In genomic region chr4:22616516-22616915, GRCh38 we compare ENCODE assay signal across 29 cellular contexts.
"Had no signal": no experiment of that assay in that cellular context is flagged by ENCODE, and none has a peak within 500 bp of the region (broad histone marks: within the 10 kb centered on the region; RNA-seq: fewer than 3 reads in every experiment).

No MANE protein-coding gene starts in this region.

- H3K27ac ChIP-seq: ascending aorta, cardiac muscle cell, VCaP had no signal

- H3K27me3 ChIP-seq: ascending aorta, cardiac muscle cell had no signal

- DNase-seq: activated B cell treated with CpG ODN at 0.5 μM for 24 hours; activated CD4-positive, alpha-beta memory T cell treated with anti-CD3 and anti-CD28 coated beads for 36 hours; activated CD4-positive, alpha-beta T cell treated with anti-CD3 and anti-CD28 coated beads for 4 hours; activated CD4-positive, alpha-beta T cell treated with anti-CD3 and anti-CD28 coated beads, Interleukin-2, amount 10 ng/mL, durations not matched to agents 24 days and 14 days; activated CD4-positive, alpha-beta T cell treated with anti-CD3 and anti-CD28 coated beads, Interleukin-2, amount 50 U/mL, for 1 hour; activated CD4-positive, alpha-beta T cell treated with anti-CD3 and anti-CD28 coated beads, Interleukin-2, amount 50 U/mL, for 4 hours; activated CD4-positive, CD25-positive, alpha-beta regulatory T cell treated with anti-CD3 and anti-CD28 coated beads, Interleukin-2, amount 50 U/mL, for 72 hours; activated CD8-positive, alpha-beta memory T cell treated with anti-CD3 and anti-CD28 coated beads, Interleukin-2, amount 50 U/mL, for 4 hours; activated CD8-positive, alpha-beta T cell treated with anti-CD3 and anti-CD28 coated beads for 36 hours; activated effector memory CD4-positive, alpha-beta T cell treated with anti-CD3 and anti-CD28 coated beads, Interleukin-2, amount 50 U/mL, for 16 hours; activated naive CD4-positive, alpha-beta T cell treated with anti-CD3 and anti-CD28 coated beads, Interleukin-2, amount 10 ng/mL, durations not matched to agents 7 days and 5 days; activated naive CD4-positive, alpha-beta T cell treated with Interleukin-2 at 50 U/mL for 16 hours; activated naive CD8-positive, alpha-beta T cell treated with anti-CD3 and anti-CD28 coated beads, Interleukin-2, amount 10 ng/mL, durations not matched to agents 7 days and 5 days; activated naive CD8-positive, alpha-beta T cell treated with anti-CD3 and anti-CD28 coated beads, Interleukin-2, amount 50 U/mL, for 24 hours; activated T-cell treated with anti-CD3 and anti-CD28 coated beads for 4 hours; activated T-cell treated with anti-CD3 and anti-CD28 coated beads, Interleukin-2, amount 50 U/mL, for 1 hour; activated T-cell treated with anti-CD3 and anti-CD28 coated beads, Interleukin-2, amount 50 U/mL, for 4 hours; activated T-cell treated with anti-CD3 and anti-CD28 coated beads, Interleukin-2, amount 50 U/mL, for 72 hours; amygdala; anterior cingulate cortex; caudate nucleus; cerebellar nuclear complex; T-helper 2 cell; T-helper 9 cell had no signal

- H3K36me3 ChIP-seq: ascending aorta, cardiac muscle cell had no signal

- H3K4me1 ChIP-seq: ascending aorta had no signal

- H3K9me3 ChIP-seq: ascending aorta had no signal

- FAIRE-seq: bronchial epithelial cell, TTC549 had no signal

- H3K4me3 ChIP-seq: ascending aorta, cardiac muscle cell had no signal
